ENCODE assay signal across 8 cellular contexts in the genomic region with DNA sequence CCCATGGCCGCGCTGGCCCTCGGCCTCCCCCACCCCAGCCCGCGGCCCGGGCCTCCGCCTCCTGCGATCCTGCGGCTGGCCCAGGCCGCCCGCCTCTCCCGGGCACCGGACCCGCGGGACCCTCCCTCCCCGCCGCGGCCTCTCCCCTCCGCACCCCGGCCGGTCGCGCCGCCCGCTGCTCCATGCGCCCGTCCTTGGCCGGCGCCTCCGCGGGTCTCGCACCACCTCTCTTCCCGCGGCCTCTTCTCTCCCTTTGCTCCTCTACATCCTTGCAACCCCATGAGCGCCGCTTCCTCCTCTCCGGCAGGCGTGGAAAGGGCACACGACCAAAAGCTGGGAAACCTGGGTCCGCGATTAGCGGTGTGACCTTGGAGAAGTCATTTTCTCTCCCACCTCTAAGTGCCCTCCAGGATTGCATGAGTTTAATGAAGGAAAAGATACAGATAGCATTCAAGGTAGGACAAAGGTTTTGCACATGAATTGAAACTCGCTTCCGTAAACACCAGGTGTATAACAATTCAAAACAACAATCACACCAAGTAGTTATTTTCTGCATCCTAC. TPM values are rescaled to one million over a fixed set of nuclear protein-coding genes. Genes with fewer than 3 reads are reported as not detected.
DNase-seq lines count a peak whose midpoint lies in the region; ATAC-seq and TF ChIP-seq lines count a peak whose summit lies in the region.

No MANE protein-coding gene starts in this region.

- H3K9me3 Mint-ChIP-seq in activated T-cell treated with anti-CD3 and anti-CD28 coated beads, Interleukin-2, amount 50 U/mL, for 4 hours = no peaks in the 10 kb centered on the region
- peaks cover 14% of the 10 kb centered on the region for H3K9me3 Mint-ChIP-seq in nephron progenitor cell

- ATAC-seq in GM18505 (IDR thresholded peaks at IDR 0.05; ENCODE audit: unreplicated experiment) (peak; percentile 33), HG03095 (IDR thresholded peaks at IDR 0.05; ENCODE audit: unreplicated experiment) (peak; percentile 31)
- peak; percentile 36 to 41 for ATAC-seq in activated T-cell treated with anti-CD3 and anti-CD28 coated beads, Interleukin-2, amount 50 U/mL, for 4 hours

- no peak for TF ChIP-seq POLR2A in GM18505 (IDR thresholded peaks at IDR 0.05; ENCODE audit: borderline replicate concordance, extremely low read depth, insufficient read depth, insufficient read length)
- TF ChIP-seq POLR2A in uterus (IDR thresholded peaks at IDR 0.05) = no peak

- H3K27me3 ChIP-seq in uterus = no peaks in the 10 kb centered on the region

- peak; percentile 62 for DNase-seq in A172 (ENCODE audit: low spot score)
- DNase-seq in NCI-H510A treated with DMSO at 0.1 percent for 48 hours (lab: John Stamatoyannopoulos, UW) = peak; percentile 24
- DNase-seq in activated T-cell treated with anti-CD3 and anti-CD28 coated beads, Interleukin-2, amount 50 U/mL, for 4 hours = peak; percentile 7
- peak; percentile 49 for DNase-seq in fibroblast of mammary gland (ENCODE audit: low read depth)
- no peak for DNase-seq in nephron progenitor cell
- peak; percentile 34 to 39 for DNase-seq in uterus

- peaks cover 3% of the 10 kb centered on the region for H3K36me3 Mint-ChIP-seq in activated T-cell treated with anti-CD3 and anti-CD28 coated beads, Interleukin-2, amount 50 U/mL, for 4 hours (ENCODE audit: insufficient read depth)
- H3K36me3 Mint-ChIP-seq in nephron progenitor cell (ENCODE audit: low read depth) = peaks cover 22% of the 10 kb centered on the region

- H3K27me3 Mint-ChIP-seq in activated T-cell treated with anti-CD3 and anti-CD28 coated beads, Interleukin-2, amount 50 U/mL, for 4 hours (ENCODE audit: low read depth) = no peaks in the 10 kb centered on the region
- peaks cover 7% of the 10 kb centered on the region for H3K27me3 Mint-ChIP-seq in nephron progenitor cell (ENCODE audit: low read depth, poor library complexity)

- TF ChIP-seq CTCF in fibroblast of mammary gland (conservative IDR thresholded peaks at IDR 0.05; ENCODE audit: control insufficient read depth, insufficient read depth, low read depth, low read length) = no peak
- TF ChIP-seq CTCF in nephron progenitor cell (IDR thresholded peaks at IDR 0.05) = no peak
- peak in 1 of 4 experiments; percentile 13 for TF ChIP-seq CTCF in uterus (IDR thresholded peaks at IDR 0.05)

- H3K4me3 ChIP-seq in fibroblast of mammary gland (ENCODE audit: control insufficient read depth, low read depth, low read length) = peak overlapping the region; percentile 38
- H3K4me3 ChIP-seq in uterus = peak overlapping the region; percentile 31 to 98

- H3K27ac Mint-ChIP-seq in nephron progenitor cell = peak overlapping the region; percentile 99

- no peaks in the 10 kb centered on the region for H3K36me3 ChIP-seq in uterus

- no peaks in the 10 kb centered on the region for H3K4me1 ChIP-seq in uterus

- intact Hi-C loops in uterus (cut with DNase I; ENCODE audit: low total_unique reads) = no loop called here

- peaks cover 33% of the 10 kb centered on the region for H3K4me1 Mint-ChIP-seq in activated T-cell treated with anti-CD3 and anti-CD28 coated beads, Interleukin-2, amount 50 U/mL, for 4 hours (ENCODE audit: low read depth)
- H3K4me1 Mint-ChIP-seq in nephron progenitor cell = peaks cover 12% of the 10 kb centered on the region

- H3K9me3 ChIP-seq in uterus = no peaks in the 10 kb centered on the region

- peak overlapping the region; percentile 96 for H3K4me3 Mint-ChIP-seq in activated T-cell treated with anti-CD3 and anti-CD28 coated beads, Interleukin-2, amount 50 U/mL, for 4 hours
- peak overlapping the region; percentile 94 for H3K4me3 Mint-ChIP-seq in nephron progenitor cell

- H3K27ac ChIP-seq in uterus = peak overlapping the region; percentile 83 to 89

RNA-seq across cellular contexts. Expression of a gene that starts 0.4 kb away (rescaled TPM):
- 64.5 and 65.4 TPM in 2 replicates for total RNA-seq in A172 (2014; rRNA removed; shearing (Covaris generic))
- 10 to 100 TPM; 29.6 to 32.2 (median 30.0) TPM for total RNA-seq in activated T-cell treated with anti-CD3 and anti-CD28 coated beads, Interleukin-2, amount 50 U/mL, for 4 hours
- 100 to 1,000 TPM in 1 of 4 donors, 10 to 100 TPM in 3; 40.0 to 129 (median 76.6) TPM for total RNA-seq in uterus
